ENCODE assay signal across 15 cellular contexts in the genomic region with DNA sequence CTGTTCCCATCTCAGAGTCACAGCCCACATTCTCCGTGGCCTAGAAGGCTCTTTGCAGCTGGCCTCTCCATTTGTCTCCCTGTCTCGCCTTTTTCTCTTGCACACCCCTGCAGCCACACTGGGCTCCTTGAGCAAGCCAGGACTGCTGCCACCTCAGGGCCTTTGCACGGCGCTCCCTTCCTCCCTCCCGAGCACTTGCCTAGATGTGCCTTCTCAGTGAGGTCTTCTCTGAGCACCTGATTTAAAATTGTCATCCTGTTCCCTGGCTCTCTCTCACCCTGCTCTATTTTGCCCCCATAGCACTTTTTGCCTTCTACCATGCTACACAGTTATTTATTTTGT.
DNase-seq lines count a peak whose midpoint lies in the region; ATAC-seq and TF ChIP-seq lines count a peak whose summit lies in the region.
"Had no signal": no experiment of that assay in that cellular context is flagged by ENCODE, and none has a peak within 500 bp of the region (broad histone marks: within the 10 kb centered on the region; RNA-seq: fewer than 3 reads in every experiment).

No MANE protein-coding gene starts in this region.

- DNase-seq in CD14-positive monocyte (ENCODE audit: low spot score) (no peak), chondrocyte (ENCODE audit: low spot score) (peak; percentile 59), posterior vena cava (ENCODE audit: low spot score) (peak; percentile 36), LoVo (ENCODE audit: low spot score) (no peak), suprapubic skin (ENCODE audit: low spot score in 2 of 2) (no peak), DMS53 (lab: John Stamatoyannopoulos, UW) (no peak)
- DNase-seq in stimulated activated naive B cell treated with anti-CD40 and anti-IgM and Interleukin-4, amounts not matched to agents 10 μg/mL and 1 μg/mL and 100 μg/mL, for 72 hours, result no peak
- DNase-seq in activated T-helper 1 cell treated with anti-CD3 and anti-CD28 coated beads, Interleukin-12 subunit alpha, Interleukin-12 subunit beta, Interleukin-2, Interleukin-4 antibody, amounts not matched to agents 30 ng/mL and 10 ng/mL and 1 ng/mL, durations not matched to agents 14 hours and 24 hours and 36 hours (ENCODE audit: low spot score), result no peak
- DNase-seq: CD4-positive, CD25-positive, alpha-beta regulatory T cell; CD8-positive, alpha-beta memory T cell; COR-L47; DMS 273 treated with DMSO at 0.1 percent for 48 hours; GM23248 had no signal

- peak overlapping the region; percentile 92 to 99 (median 95) for H3K27ac Mint-ChIP-seq in CD14-positive monocyte
- H3K27ac Mint-ChIP-seq in chondrocyte (ENCODE audit: unreplicated experiment), result no peak overlapping the region
- peak overlapping the region; percentile 95 for H3K27ac Mint-ChIP-seq in stimulated activated naive B cell treated with anti-CD40 and anti-IgM and Interleukin-4, amounts not matched to agents 10 μg/mL and 1 μg/mL and 100 μg/mL, for 72 hours
- H3K27ac Mint-ChIP-seq in activated T-helper 1 cell treated with anti-CD3 and anti-CD28 coated beads, Interleukin-12 subunit alpha, Interleukin-12 subunit beta, Interleukin-2, Interleukin-4 antibody, amounts not matched to agents 30 ng/mL and 10 ng/mL and 1 ng/mL, durations not matched to agents 14 hours and 24 hours and 36 hours, result no peak overlapping the region
- H3K27ac Mint-ChIP-seq: CD4-positive, CD25-positive, alpha-beta regulatory T cell had no signal

- intact Hi-C loops in CD14-positive monocyte (cut with micrococcal nuclease), result no loop called here
- intact Hi-C loops in posterior vena cava (cut with DNase I), result no loop called here
- intact Hi-C loops in activated T-helper 1 cell treated with anti-CD3 and anti-CD28 coated beads, Interleukin-12 subunit alpha, Interleukin-12 subunit beta, Interleukin-2, Interleukin-4 antibody, amounts not matched to agents 30 ng/mL and 10 ng/mL and 1 ng/mL, durations not matched to agents 14 hours and 24 hours and 36 hours (cut with micrococcal nuclease), result no loop called here

- H3K9me3 Mint-ChIP-seq in CD14-positive monocyte (peaks cover 0 to 3% (median 0%) of the 10 kb centered on the region in 7 donors), chondrocyte (ENCODE audit: low read depth) (no peaks in the 10 kb centered on the region)
- peaks cover 0 to 1% of the 10 kb centered on the region in 2 donors for H3K9me3 Mint-ChIP-seq in stimulated activated naive B cell treated with anti-CD40 and anti-IgM and Interleukin-4, amounts not matched to agents 10 μg/mL and 1 μg/mL and 100 μg/mL, for 72 hours
- no peaks in the 10 kb centered on the region for H3K9me3 Mint-ChIP-seq in activated T-helper 1 cell treated with anti-CD3 and anti-CD28 coated beads, Interleukin-12 subunit alpha, Interleukin-12 subunit beta, Interleukin-2, Interleukin-4 antibody, amounts not matched to agents 30 ng/mL and 10 ng/mL and 1 ng/mL, durations not matched to agents 14 hours and 24 hours and 36 hours
- H3K9me3 Mint-ChIP-seq: CD8-positive, alpha-beta memory T cell had no signal

- no peak overlapping the region for H3K27ac ChIP-seq in suprapubic skin
- H3K27ac ChIP-seq: BLaER1, GM23248 had no signal

- no peaks in the 10 kb centered on the region for H3K9me3 ChIP-seq in suprapubic skin
- H3K9me3 ChIP-seq: BLaER1, HAP-1 had no signal

- no peak overlapping the region for H3K4me3 ChIP-seq in suprapubic skin
- H3K4me3 ChIP-seq: BLaER1, GM23248, HAP-1 had no signal

- peaks cover 48% of the 10 kb centered on the region for H3K4me1 Mint-ChIP-seq in CD14-positive monocyte
- no peaks in the 10 kb centered on the region for H3K4me1 Mint-ChIP-seq in chondrocyte (ENCODE audit: low read depth)
- H3K4me1 Mint-ChIP-seq in stimulated activated naive B cell treated with anti-CD40 and anti-IgM and Interleukin-4, amounts not matched to agents 10 μg/mL and 1 μg/mL and 100 μg/mL, for 72 hours, result peaks cover 34 to 62% of the 10 kb centered on the region in 2 donors
- H3K4me1 Mint-ChIP-seq in activated T-helper 1 cell treated with anti-CD3 and anti-CD28 coated beads, Interleukin-12 subunit alpha, Interleukin-12 subunit beta, Interleukin-2, Interleukin-4 antibody, amounts not matched to agents 30 ng/mL and 10 ng/mL and 1 ng/mL, durations not matched to agents 14 hours and 24 hours and 36 hours (ENCODE audit: low read depth), result no peaks in the 10 kb centered on the region
- H3K4me1 Mint-ChIP-seq: CD4-positive, CD25-positive, alpha-beta regulatory T cell; CD8-positive, alpha-beta memory T cell had no signal

- no peak for TF ChIP-seq EP300 in suprapubic skin (IDR thresholded peaks at IDR 0.05)

- H3K27me3 Mint-ChIP-seq in CD14-positive monocyte (ENCODE audit: low read depth in 3 of 3) (peaks cover 0 to 10% (median 0%) of the 10 kb centered on the region in 3 donors), chondrocyte (ENCODE audit: low read depth) (peaks cover 72% of the 10 kb centered on the region)
- H3K27me3 Mint-ChIP-seq in stimulated activated naive B cell treated with anti-CD40 and anti-IgM and Interleukin-4, amounts not matched to agents 10 μg/mL and 1 μg/mL and 100 μg/mL, for 72 hours, result peaks cover 0 to 3% of the 10 kb centered on the region in 2 donors
- H3K27me3 Mint-ChIP-seq in activated T-helper 1 cell treated with anti-CD3 and anti-CD28 coated beads, Interleukin-12 subunit alpha, Interleukin-12 subunit beta, Interleukin-2, Interleukin-4 antibody, amounts not matched to agents 30 ng/mL and 10 ng/mL and 1 ng/mL, durations not matched to agents 14 hours and 24 hours and 36 hours (ENCODE audit: insufficient read depth), result peaks cover 2% of the 10 kb centered on the region

- H3K4me1 ChIP-seq in suprapubic skin, result no peaks in the 10 kb centered on the region
- H3K4me1 ChIP-seq: BLaER1, HAP-1 had no signal

- TF ChIP-seq CTCF in CD14-positive monocyte (IDR thresholded peaks at IDR 0.05), result no peak
- no peak for TF ChIP-seq CTCF in chondrocyte (IDR thresholded peaks at IDR 0.05)
- no peak for TF ChIP-seq CTCF in suprapubic skin (IDR thresholded peaks at IDR 0.05)

- no peaks in the 10 kb centered on the region for H3K36me3 ChIP-seq in suprapubic skin
- H3K36me3 ChIP-seq: BLaER1, HAP-1 had no signal

- H3K4me3 Mint-ChIP-seq in CD14-positive monocyte (peak overlapping the region in 1 of 2 donors; percentile 85), chondrocyte (ENCODE audit: unreplicated experiment) (no peak overlapping the region)
- H3K4me3 Mint-ChIP-seq in stimulated activated naive B cell treated with anti-CD40 and anti-IgM and Interleukin-4, amounts not matched to agents 10 μg/mL and 1 μg/mL and 100 μg/mL, for 72 hours, result peak overlapping the region; percentile 46 to 76
- H3K4me3 Mint-ChIP-seq in activated T-helper 1 cell treated with anti-CD3 and anti-CD28 coated beads, Interleukin-12 subunit alpha, Interleukin-12 subunit beta, Interleukin-2, Interleukin-4 antibody, amounts not matched to agents 30 ng/mL and 10 ng/mL and 1 ng/mL, durations not matched to agents 14 hours and 24 hours and 36 hours, result no peak overlapping the region
- H3K4me3 Mint-ChIP-seq: CD4-positive, CD25-positive, alpha-beta regulatory T cell; CD8-positive, alpha-beta memory T cell had no signal

- no peak for TF ChIP-seq POLR2A in suprapubic skin (IDR thresholded peaks at IDR 0.05)

- 97% methylated on average over 5 of the region's 5 CpGs for WGBS in suprapubic skin

- no peaks in the 10 kb centered on the region for H3K27me3 ChIP-seq in suprapubic skin
- H3K27me3 ChIP-seq: BLaER1 had no signal

- ATAC-seq in stimulated activated naive B cell treated with anti-CD40 and anti-IgM and Interleukin-4, amounts not matched to agents 10 μg/mL and 1 μg/mL and 100 μg/mL, for 72 hours (replicated peaks), result no peak

- H3K36me3 Mint-ChIP-seq in CD14-positive monocyte (peaks cover 3 to 9% of the 10 kb centered on the region in 2 donors), chondrocyte (ENCODE audit: low read depth) (peaks cover 1% of the 10 kb centered on the region)
- H3K36me3 Mint-ChIP-seq in stimulated activated naive B cell treated with anti-CD40 and anti-IgM and Interleukin-4, amounts not matched to agents 10 μg/mL and 1 μg/mL and 100 μg/mL, for 72 hours, result peaks cover 0 to 3% of the 10 kb centered on the region in 2 donors
- H3K36me3 Mint-ChIP-seq in activated T-helper 1 cell treated with anti-CD3 and anti-CD28 coated beads, Interleukin-12 subunit alpha, Interleukin-12 subunit beta, Interleukin-2, Interleukin-4 antibody, amounts not matched to agents 30 ng/mL and 10 ng/mL and 1 ng/mL, durations not matched to agents 14 hours and 24 hours and 36 hours (ENCODE audit: low read depth), result no peaks in the 10 kb centered on the region
- H3K36me3 Mint-ChIP-seq: CD4-positive, CD25-positive, alpha-beta regulatory T cell; CD8-positive, alpha-beta memory T cell had no signal

Comparison
In these comparisons a context has a peak if more than half of its experiments do, and no peak if none do; other contexts are left out.
1. DNase-seq: peak in chondrocyte (single experiment) and posterior vena cava (single experiment); none in CD14-positive monocyte (single experiment), stimulated activated naive B cell treated with anti-CD40 and anti-IgM and Interleukin-4, amounts not matched to agents 10 μg/mL and 1 μg/mL and 100 μg/mL, for 72 hours (single experiment), LoVo (single experiment), suprapubic skin (0 of 2), activated T-helper 1 cell treated with anti-CD3 and anti-CD28 coated beads, Interleukin-12 subunit alpha, Interleukin-12 subunit beta, Interleukin-2, Interleukin-4 antibody, amounts not matched to agents 30 ng/mL and 10 ng/mL and 1 ng/mL, durations not matched to agents 14 hours and 24 hours and 36 hours (single experiment) and DMS53 (single experiment).
2. H3K27ac Mint-ChIP-seq: peak in CD14-positive monocyte (7 of 7) and stimulated activated naive B cell treated with anti-CD40 and anti-IgM and Interleukin-4, amounts not matched to agents 10 μg/mL and 1 μg/mL and 100 μg/mL, for 72 hours (single experiment); none in chondrocyte (single experiment) and activated T-helper 1 cell treated with anti-CD3 and anti-CD28 coated beads, Interleukin-12 subunit alpha, Interleukin-12 subunit beta, Interleukin-2, Interleukin-4 antibody, amounts not matched to agents 30 ng/mL and 10 ng/mL and 1 ng/mL, durations not matched to agents 14 hours and 24 hours and 36 hours (single experiment).
3. H3K4me3 Mint-ChIP-seq: peak in stimulated activated naive B cell treated with anti-CD40 and anti-IgM and Interleukin-4, amounts not matched to agents 10 μg/mL and 1 μg/mL and 100 μg/mL, for 72 hours (2 of 2); none in chondrocyte (single experiment) and activated T-helper 1 cell treated with anti-CD3 and anti-CD28 coated beads, Interleukin-12 subunit alpha, Interleukin-12 subunit beta, Interleukin-2, Interleukin-4 antibody, amounts not matched to agents 30 ng/mL and 10 ng/mL and 1 ng/mL, durations not matched to agents 14 hours and 24 hours and 36 hours (single experiment).